Comparison of ENCODE assay signal across 8 cellular contexts in the genomic region with DNA sequence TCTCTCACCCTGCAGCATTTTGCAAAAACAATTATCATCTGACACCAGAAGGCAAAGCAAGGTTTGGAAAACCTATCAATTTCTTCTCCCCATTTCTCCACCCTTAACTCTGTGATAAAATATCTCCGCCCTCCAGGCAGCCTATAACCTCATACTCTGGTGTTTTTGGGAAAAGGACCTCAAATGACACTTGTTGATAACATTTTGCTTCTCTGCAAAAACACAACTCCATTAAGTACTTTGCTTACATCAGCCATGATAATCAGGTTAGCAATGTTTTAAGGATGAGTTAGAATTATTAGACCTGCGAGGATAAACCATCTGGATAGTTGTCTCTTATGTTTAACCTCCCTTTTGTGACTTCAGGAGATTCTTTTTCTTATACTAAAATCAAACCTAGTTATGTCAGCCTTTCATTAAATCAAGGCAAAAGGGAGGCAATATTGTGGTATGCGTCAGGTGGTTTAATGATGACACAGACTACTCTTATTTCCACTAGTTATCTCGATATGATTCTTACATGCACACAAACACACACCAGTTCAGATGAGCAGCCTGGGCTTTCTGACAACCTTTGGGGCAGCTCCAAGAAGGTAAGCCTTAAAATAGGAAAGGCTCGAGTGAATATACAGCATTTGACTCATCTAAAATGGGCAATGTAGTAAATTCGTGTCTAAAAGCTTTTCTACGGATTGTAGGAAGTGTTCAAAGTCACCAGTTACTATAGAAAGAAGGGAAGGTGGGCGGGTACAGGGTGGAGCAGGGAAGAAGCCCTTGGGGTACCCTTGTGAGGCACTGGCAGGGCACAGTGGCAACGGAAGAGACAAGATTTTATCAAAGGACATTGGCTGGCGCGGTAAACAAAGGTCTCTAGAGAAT. TPM values are rescaled to one million over a fixed set of nuclear protein-coding genes. Genes with fewer than 3 reads are reported as not detected.
A peak's percentile ranks its signal among the peaks of the same experiment; 100 is the strongest.
DNase-seq lines count a peak whose midpoint lies in the region; ATAC-seq and TF ChIP-seq lines count a peak whose summit lies in the region.

No MANE protein-coding gene starts in this region.

- H3K27ac ChIP-seq in AG04450 (ENCODE audit: low read depth, low read length): no peak overlapping the region
- H3K27ac ChIP-seq in breast epithelium: peak overlapping the region in 1 of 2 donors; percentile 46

- H3K4me3 ChIP-seq in AG04450 (ENCODE audit: low read depth, low read length) (peak overlapping the region; percentile 79), breast epithelium (peak overlapping the region; percentile 80 to 91 (median 80))

- ATAC-seq in natural killer cell treated with Interleukin-12 subunit alpha and Interleukin-12 subunit beta and Interleukin-15 and Interleukin-18, amount 100 ng/mL, for 72 hours: no peak
- ATAC-seq in HG03457 (IDR thresholded peaks at IDR 0.05; ENCODE audit: unreplicated experiment): no peak
- ATAC-seq in GM19328 (IDR thresholded peaks at IDR 0.05; ENCODE audit: unreplicated experiment): no peak

- TF ChIP-seq POLR2A in breast epithelium (IDR thresholded peaks at IDR 0.05): no peak

- peak overlapping the region; percentile 85 to 91 for H3K27ac Mint-ChIP-seq in natural killer cell treated with Interleukin-12 subunit alpha and Interleukin-12 subunit beta and Interleukin-15 and Interleukin-18, amount 100 ng/mL, for 72 hours

- H3K36me3 ChIP-seq in breast epithelium: no peaks in the 10 kb centered on the region

- no peak for TF ChIP-seq CTCF in AG04450 (IDR thresholded peaks at IDR 0.05; ENCODE audit: low read depth, low read length)
- no peak for TF ChIP-seq CTCF in breast epithelium (IDR thresholded peaks at IDR 0.05)

- intact Hi-C loops in breast epithelium (cut with DNase I; ENCODE audit: low total_unique reads): loop anchor here (10.0 kb wide), 1 partner anchor 155 kb away; no protein-coding TSS in a partner anchor

- CTCF ChIA-PET in AG04450 (lab: Charles Lee): interaction anchor here (1.8 to 3.2 kb wide), 3 partner anchors 134 to 142 kb away, joined by 7 to 18 read pairs (median 18); no protein-coding TSS in a partner anchor

- H3K9me3 ChIP-seq in AG04450 (ENCODE audit: control insufficient read depth, insufficient read depth, low read length): no peaks in the 10 kb centered on the region; the same call in 1 of the 2 replicates
- no peaks in the 10 kb centered on the region for H3K9me3 ChIP-seq in breast epithelium

- H3K36me3 Mint-ChIP-seq in natural killer cell treated with Interleukin-12 subunit alpha and Interleukin-12 subunit beta and Interleukin-15 and Interleukin-18, amount 100 ng/mL, for 72 hours: peaks cover 4% of the 10 kb centered on the region

- H3K4me1 Mint-ChIP-seq in natural killer cell treated with Interleukin-12 subunit alpha and Interleukin-12 subunit beta and Interleukin-15 and Interleukin-18, amount 100 ng/mL, for 72 hours (ENCODE audit: low read depth in 2 of 2): peaks cover 22 to 28% of the 10 kb centered on the region in 2 donors

- H3K27me3 Mint-ChIP-seq in natural killer cell treated with Interleukin-12 subunit alpha and Interleukin-12 subunit beta and Interleukin-15 and Interleukin-18, amount 100 ng/mL, for 72 hours: no peaks in the 10 kb centered on the region

- no peaks in the 10 kb centered on the region for H3K9me3 Mint-ChIP-seq in natural killer cell treated with Interleukin-12 subunit alpha and Interleukin-12 subunit beta and Interleukin-15 and Interleukin-18, amount 100 ng/mL, for 72 hours

- no peak for DNase-seq in AG04450 (ENCODE audit: low read depth, low spot score)
- peak; percentile 65 for DNase-seq in NCI-H69 (lab: John Stamatoyannopoulos, UW)
- DNase-seq in breast epithelium (ENCODE audit: low spot score in 2 of 2): no peak
- DNase-seq in natural killer cell treated with Interleukin-12 subunit alpha and Interleukin-12 subunit beta and Interleukin-15 and Interleukin-18, amount 100 ng/mL, for 72 hours (ENCODE audit: low spot score): no peak
- no peak for DNase-seq in NCI-H187 treated with DMSO at 0.1 percent for 48 hours (lab: John Stamatoyannopoulos, UW)
- no peak for DNase-seq in NOMO-1 treated with dmso at 0.1 percent for 144 hours (lab: John Stamatoyannopoulos, UW; ENCODE audit: unreplicated experiment)

- H3K4me3 Mint-ChIP-seq in natural killer cell treated with Interleukin-12 subunit alpha and Interleukin-12 subunit beta and Interleukin-15 and Interleukin-18, amount 100 ng/mL, for 72 hours: peak overlapping the region; percentile 99

- H3K4me1 ChIP-seq in breast epithelium: no peaks in the 10 kb centered on the region

- no peaks in the 10 kb centered on the region for H3K27me3 ChIP-seq in AG04450 (ENCODE audit: control insufficient read depth, insufficient read depth, low read length)
- H3K27me3 ChIP-seq in breast epithelium: no peaks in the 10 kb centered on the region

- POLR2A ChIA-PET in AG04450 (lab: Yijun Ruan, JAX): no interaction called here

RNA-seq across cellular contexts. Expression of gene ANKH, which starts 2.1 kb away (rescaled TPM):
- polyA plus RNA-seq in AG04450 (2011; rRNA removed): 14.2 and 14.3 TPM in 2 replicates
- 24.0 and 31.3 TPM in 2 replicates for polyA minus RNA-seq in AG04450 (2011; rRNA and poly(A)+ RNA removed)
- total RNA-seq in breast epithelium: 10 to 100 TPM; 31.5 to 83.1 (median 52.1) TPM
- total RNA-seq in natural killer cell treated with Interleukin-12 subunit alpha and Interleukin-12 subunit beta and Interleukin-15 and Interleukin-18, amount 100 ng/mL, for 72 hours: 10 to 100 TPM; 37.2 to 95.4 TPM
